Comparison of ENCODE assay signal across 1 cellular context in genomic region chr5:95728494-95729114, GRCh38.
A peak's percentile ranks its signal among the peaks of the same experiment; 100 is the strongest.
TF ChIP-seq lines count a peak whose summit lies in the region.

No MANE protein-coding gene starts in this region.

TF ChIP-seq in HepG2, 621 proteins besides CTCF, POLR2A, EP300 and RAD21:
- TF ChIP-seq TEAD3 (CRISPR knock-in tag; optimal IDR thresholded peaks at IDR 0.05; ENCODE audit: borderline replicate concordance) (peak; percentile 20), NBN (conservative IDR thresholded peaks at IDR 0.05) (no peak), ZNF7 (CRISPR knock-in tag; IDR thresholded peaks at IDR 0.05) (peak; percentile 92), TFDP1 (CRISPR knock-in tag; IDR thresholded peaks at IDR 0.05; ENCODE audit: borderline replicate concordance) (no peak), ZNF331 (CRISPR knock-in tag; IDR thresholded peaks at IDR 0.05) (no peak), SMC3 (IDR thresholded peaks at IDR 0.05; ENCODE audit: low read length) (no peak)
